In the genomic region with DNA sequence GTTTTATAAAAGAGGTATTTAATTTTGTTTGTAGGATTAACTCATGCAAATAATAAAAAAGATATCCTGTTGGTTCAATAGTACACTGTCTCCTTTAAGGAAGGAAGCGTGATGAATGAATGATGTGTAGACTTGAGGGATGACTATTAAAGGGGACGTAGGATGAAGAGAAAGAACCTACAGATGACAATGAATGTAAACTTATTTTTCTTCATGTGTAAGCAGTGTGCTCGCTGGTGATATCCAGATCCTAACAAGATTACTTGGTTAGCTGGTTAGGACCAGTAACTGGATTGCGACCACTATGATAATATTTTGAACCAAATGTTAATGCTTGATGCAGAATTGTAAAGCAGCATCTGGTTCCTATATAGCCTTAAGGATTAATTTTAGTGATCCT, we compare ENCODE assay signal across 8 cellular contexts. TPM values are rescaled to one million over a fixed set of nuclear protein-coding genes. Genes with fewer than 3 reads are reported as not detected.
DNase-seq lines count a peak whose midpoint lies in the region; ATAC-seq and TF ChIP-seq lines count a peak whose summit lies in the region.

No MANE protein-coding gene starts in this region.

- H3K4me1 Mint-ChIP-seq in HFFc6 (ENCODE audit: low read depth) (peaks cover 41% of the 10 kb centered on the region), memory B cell (peaks cover 31% of the 10 kb centered on the region)
- H3K4me1 Mint-ChIP-seq in activated naive CD8-positive, alpha-beta T cell treated with anti-CD3 and anti-CD28 coated beads, Interleukin-2, amount 50 U/mL, for 24 hours = peaks cover 61% of the 10 kb centered on the region

- no TSS peak for BruUV-seq in A673 (replicated peaks; lab: Mats Ljungman, UMichigan)

- H3K27ac Mint-ChIP-seq in HFFc6 (peak overlapping the region; percentile 100), memory B cell (peak overlapping the region; percentile 81)
- peak overlapping the region; percentile 99 for H3K27ac Mint-ChIP-seq in activated naive CD8-positive, alpha-beta T cell treated with anti-CD3 and anti-CD28 coated beads, Interleukin-2, amount 50 U/mL, for 24 hours

- H3K27me3 Mint-ChIP-seq in HFFc6 (ENCODE audit: insufficient read depth) (peaks cover 10% of the 10 kb centered on the region), memory B cell (no peaks in the 10 kb centered on the region)
- H3K27me3 Mint-ChIP-seq in activated naive CD8-positive, alpha-beta T cell treated with anti-CD3 and anti-CD28 coated beads, Interleukin-2, amount 50 U/mL, for 24 hours = peaks cover 5% of the 10 kb centered on the region

- ATAC-seq in activated naive CD8-positive, alpha-beta T cell treated with anti-CD3 and anti-CD28 coated beads, Interleukin-2, amount 50 U/mL, for 24 hours = no peak
- no peak for ATAC-seq in memory B cell (ENCODE audit: low read depth)

- peak overlapping the region; percentile 84 for H3K4me3 ChIP-seq in A673 (ENCODE audit: low read depth, low read length, poor library complexity, severe bottlenecking)

- H3K9me3 Mint-ChIP-seq in HFFc6 (no peaks in the 10 kb centered on the region), memory B cell (no peaks in the 10 kb centered on the region)
- H3K9me3 Mint-ChIP-seq in activated naive CD8-positive, alpha-beta T cell treated with anti-CD3 and anti-CD28 coated beads, Interleukin-2, amount 50 U/mL, for 24 hours = no peaks in the 10 kb centered on the region

- H3K4me3 Mint-ChIP-seq in HFFc6 = peak overlapping the region; percentile 95
- peak overlapping the region; percentile 99 for H3K4me3 Mint-ChIP-seq in activated naive CD8-positive, alpha-beta T cell treated with anti-CD3 and anti-CD28 coated beads, Interleukin-2, amount 50 U/mL, for 24 hours
- H3K4me3 Mint-ChIP-seq in memory B cell = peak overlapping the region; percentile 82

- no peaks in the 10 kb centered on the region for H3K9me3 ChIP-seq in A673 (ENCODE audit: low read depth, low read length, poor library complexity, severe bottlenecking)

- no peak for TF ChIP-seq CTCF in A673 (conservative IDR thresholded peaks at IDR 0.05; ENCODE audit: low read depth, low read length)
- no peak for TF ChIP-seq CTCF in HFFc6 (IDR thresholded peaks at IDR 0.05)

- CTCF ChIA-PET in A673 (lab: Charles Lee) = no interaction called here

- H3K4me1 ChIP-seq in A673 (ENCODE audit: insufficient read depth, low read length, poor library complexity, severe bottlenecking) = peaks cover 32% of the 10 kb centered on the region

- H3K36me3 ChIP-seq in A673 (ENCODE audit: insufficient read depth, low read length, poor library complexity, severe bottlenecking) = peaks cover 29% of the 10 kb centered on the region

- no peak for DNase-seq in A673 (ENCODE audit: low spot score)
- no peak for DNase-seq in HFFc6
- DNase-seq in activated naive CD8-positive, alpha-beta T cell treated with anti-CD3 and anti-CD28 coated beads, Interleukin-2, amount 50 U/mL, for 24 hours = no peak
- DNase-seq in memory B cell (ENCODE audit: low spot score in 2 of 2) = no peak
- DNase-seq in NCI-H146 (lab: John Stamatoyannopoulos, UW) = no peak
- no peak for DNase-seq in activated CD4-positive, CD25-positive, alpha-beta regulatory T cell treated with anti-CD3 and anti-CD28 coated beads, Interleukin-2, amount 50 U/mL, for 72 hours
- no peak for DNase-seq in stimulated activated CD8-positive, alpha-beta memory T cell treated with anti-CD3 and anti-CD28 coated beads, Interleukin-4, amount 100 ng/mL, for 48 hours
- DNase-seq in nucleus accumbens (lab: John Stamatoyannopoulos, UW) = no peak

- POLR2A ChIA-PET in A673 (lab: Charles Lee; ENCODE audit: low non-redundant PET) = no interaction called here

- H3K36me3 Mint-ChIP-seq in HFFc6 (ENCODE audit: low read depth) (peaks cover 48% of the 10 kb centered on the region), memory B cell (peaks cover 32% of the 10 kb centered on the region)
- H3K36me3 Mint-ChIP-seq in activated naive CD8-positive, alpha-beta T cell treated with anti-CD3 and anti-CD28 coated beads, Interleukin-2, amount 50 U/mL, for 24 hours (ENCODE audit: low read depth) = peaks cover 72% of the 10 kb centered on the region

- no peaks in the 10 kb centered on the region for H3K27me3 ChIP-seq in A673 (replicated peaks; ENCODE audit: insufficient read depth, low read depth, low read length, poor library complexity)

- H3K27ac ChIP-seq in A673 (ENCODE audit: low read depth, low read length, poor library complexity, severe bottlenecking) = no peak overlapping the region

- intact Hi-C loops in A673 (cut with micrococcal nuclease; ENCODE audit: unreplicated experiment) = loop anchor here (2.0 kb wide), 1 partner anchor 165 kb away; no protein-coding TSS in a partner anchor

RNA-seq across cellular contexts. Expression of a gene that starts 2.6 kb away (rescaled TPM):
- total RNA-seq in A673 (2021) = 59.2 and 67.6 TPM in 2 replicates
- total RNA-seq in HFFc6 (2021; fragmentation: NEBNext Ultra II Directional; extraction: Animal tissue kit (Norgen Biotek cat#: 25700)) = 100 to 1,000 TPM in 1 of 6 experiments, 10 to 100 TPM in 5; 92.2 to 111 (median 94.7) TPM

RNA-seq across cellular contexts. Expression of a gene that starts 42.9 kb away (rescaled TPM):
- 77.5 and 80.2 TPM in 2 replicates for total RNA-seq in A673 (2021)
- total RNA-seq in HFFc6 (2021; fragmentation: NEBNext Ultra II Directional; extraction: Animal tissue kit (Norgen Biotek cat#: 25700)) = 10 to 100 TPM; 55.5 to 69.7 (median 56.9) TPM
